In the genomic region with DNA sequence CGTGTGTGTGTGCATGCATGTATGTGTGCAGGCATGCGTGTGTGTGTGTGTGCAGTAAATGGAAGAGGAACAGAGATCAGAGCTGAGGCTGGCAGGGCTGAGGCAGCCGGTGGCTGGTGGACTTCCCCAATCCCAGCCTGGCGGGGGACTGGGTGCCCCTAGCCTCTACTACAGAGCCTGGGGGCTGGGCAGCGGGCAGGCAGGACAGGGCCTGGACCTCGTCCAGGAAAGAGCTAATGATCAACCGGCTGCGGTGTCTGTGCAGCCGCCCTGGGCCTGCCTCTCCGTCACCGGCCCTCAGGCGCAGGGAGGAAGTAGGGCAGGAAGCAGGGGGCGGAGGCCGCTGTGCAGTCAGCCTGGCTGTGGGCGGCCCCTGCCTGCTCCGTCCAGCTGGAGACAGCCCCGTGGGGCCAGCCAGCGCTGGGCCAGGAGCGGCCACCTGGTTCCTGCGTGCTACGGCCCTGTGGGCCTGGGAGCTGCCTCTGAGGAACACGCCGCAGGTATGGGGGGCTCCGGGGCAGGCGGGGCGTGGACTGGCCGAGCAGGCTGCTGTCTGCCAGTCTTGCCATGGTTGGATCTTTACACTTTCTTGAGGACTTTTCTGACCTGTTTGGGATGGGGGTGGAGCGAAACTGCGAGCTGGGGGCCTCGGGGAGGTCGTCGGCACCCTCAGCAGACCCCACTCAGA, we compare ENCODE assay signal across 8 cellular contexts. TPM values are rescaled to one million over a fixed set of nuclear protein-coding genes. Genes with fewer than 3 reads are reported as not detected.
DNase-seq lines count a peak whose midpoint lies in the region; ATAC-seq and TF ChIP-seq lines count a peak whose summit lies in the region.

Gene SH3TC1 (plus strand): TSS at position 385 of the 688 bp plus-strand sequence. CDS start 5,905 bp downstream, outside the sequence.

- H3K9me3 ChIP-seq in adrenal gland (replicated peaks in 1 of 3) (no peaks in the 10 kb centered on the region), heart right ventricle (no peaks in the 10 kb centered on the region)

- intact Hi-C loops in adrenal gland (cut with DNase I) (no loop called here), heart right ventricle (cut with DNase I) (loop anchor here in 1 of 10 donors (10.0 kb wide), 1 partner anchor 384 kb away; no protein-coding TSS in a partner anchor)

- H3K4me3 ChIP-seq in adrenal gland (peak within 1 kb of the TSS in 2 of 4 donors; percentile 7 to 49), heart right ventricle (peak within 1 kb of the TSS; percentile 37 to 67 (median 52))

- TF ChIP-seq CTCF in adrenal gland (IDR thresholded peaks at IDR 0.05) (no peak), heart right ventricle (IDR thresholded peaks at IDR 0.05) (peak in 1 of 9 donors; percentile 19)

- peak within 1 kb of the TSS; percentile 47 to 96 (median 72) for H3K27ac ChIP-seq in adrenal gland
- peak within 1 kb of the TSS; percentile 43 to 95 (median 82) for H3K27ac ChIP-seq in heart right ventricle

- TF ChIP-seq POLR2A in adrenal gland (IDR thresholded peaks at IDR 0.05) = peak; percentile 68 to 79

- 9 to 21% (median 14%) methylated on average over 7 to 32 of the region's 32 CpGs for WGBS in adrenal gland, 4 donors
- WGBS in heart right ventricle, 2 donors = 20 to 28% methylated on average over 28 to 32 of the region's 32 CpGs

- H3K4me1 ChIP-seq in adrenal gland (replicated peaks in 1 of 2) (peaks cover 0 to 33% of the 10 kb centered on the region in 2 donors), heart right ventricle (peaks cover 25 to 79% (median 69%) of the 10 kb centered on the region in 9 donors)

- H3K36me3 ChIP-seq in adrenal gland (replicated peaks in 1 of 2) (no peaks in the 10 kb centered on the region), heart right ventricle (no peaks in the 10 kb centered on the region)

- DNase-seq in COLO829 (ENCODE audit: low spot score) (peak; percentile 89), SKM-1 treated with dmso at 0.1 percent for 144 hours (lab: John Stamatoyannopoulos, UW; ENCODE audit: unreplicated experiment) (peak; percentile 96), adrenal gland (peak; percentile 79 to 94 (median 89)), heart right ventricle (peak; percentile 88), putamen (ENCODE audit: low spot score) (peak; percentile 65), OCI-M2 (lab: John Stamatoyannopoulos, UW; ENCODE audit: unreplicated experiment) (no peak)

- peak; percentile 76 for ATAC-seq in GM19463 (IDR thresholded peaks at IDR 0.05; ENCODE audit: unreplicated experiment)
- ATAC-seq in HG03575 (IDR thresholded peaks at IDR 0.05; ENCODE audit: extremely low read depth, insufficient number of reproducible peaks, low FRiP score, unreplicated experiment) = peak; percentile 47
- peak; percentile 90 to 93 (median 92) for ATAC-seq in heart right ventricle

- H3K27me3 ChIP-seq in adrenal gland = no peaks in the 10 kb centered on the region
- no peaks in the 10 kb centered on the region for H3K27me3 ChIP-seq in heart right ventricle

RNA-seq across cellular contexts. Expression of gene SH3TC1, which starts in this region (rescaled TPM):
- total RNA-seq in adrenal gland (10 to 100 TPM; 17.2 to 58.7 (median 26.3) TPM), heart right ventricle (10 to 100 TPM in 7 of 10 donors, 1 to 10 TPM in 3; 7.4 to 22.8 (median 12.7) TPM)
- polyA plus RNA-seq in adrenal gland (10 to 100 TPM in 2 of 3 donors, 1 to 10 TPM in 1; 1.5 to 28.0 (median 19.8) TPM), heart right ventricle (1 to 10 TPM; 7.9 to 8.0 TPM)
